In the genomic region with DNA sequence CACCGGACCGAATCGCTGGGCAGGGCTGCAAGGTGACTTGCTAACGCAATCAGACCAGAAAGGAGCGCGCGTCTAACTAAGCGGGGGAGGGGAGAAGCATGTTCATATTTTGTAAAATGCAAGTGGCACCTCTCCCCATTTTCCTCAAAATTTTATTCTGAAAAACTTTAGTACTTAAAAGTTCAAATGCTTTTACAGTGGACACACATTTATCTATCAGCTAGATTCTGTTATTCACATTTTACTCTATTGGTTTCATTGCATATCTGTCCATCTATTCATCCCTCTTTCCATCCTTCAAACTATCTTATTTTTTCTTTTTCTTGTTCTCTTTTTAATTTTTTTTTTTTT, we compare ENCODE assay signal across 10 cellular contexts. TPM values are rescaled to one million over a fixed set of nuclear protein-coding genes. Genes with fewer than 3 reads are reported as not detected.
DNase-seq lines count a peak whose midpoint lies in the region; ATAC-seq and TF ChIP-seq lines count a peak whose summit lies in the region.
"Had no signal": no experiment of that assay in that cellular context is flagged by ENCODE, and none has a peak within 500 bp of the region (broad histone marks: within the 10 kb centered on the region; RNA-seq: fewer than 3 reads in every experiment).

No MANE protein-coding gene starts in this region.

- H3K36me3 ChIP-seq in CD8-positive, alpha-beta memory T cell (ENCODE audit: insufficient read depth, low read length), result no peaks in the 10 kb centered on the region
- H3K36me3 ChIP-seq in OCI-LY3 (replicated peaks; ENCODE audit: low read depth, low read length) (no peaks in the 10 kb centered on the region), trophoblast cell (ENCODE audit: control insufficient read depth in 1 of 2, insufficient read depth in 2 of 2, low read length in 2 of 2) (no peaks in the 10 kb centered on the region)
- H3K36me3 ChIP-seq: thyroid gland had no signal

- no peaks in the 10 kb centered on the region for H3K9me3 Mint-ChIP-seq in CD8-positive, alpha-beta memory T cell
- no peaks in the 10 kb centered on the region for H3K9me3 Mint-ChIP-seq in effector memory CD8-positive, alpha-beta T cell

- no peak overlapping the region for H3K27ac ChIP-seq in CD8-positive, alpha-beta memory T cell (ENCODE audit: low read depth, low read length)
- H3K27ac ChIP-seq in OCI-LY3 (ENCODE audit: low read length) (no peak overlapping the region), trophoblast cell (ENCODE audit: low read depth, low read length) (no peak overlapping the region)
- H3K27ac ChIP-seq: thyroid gland had no signal

- H3K36me3 Mint-ChIP-seq in CD8-positive, alpha-beta memory T cell, result no peaks in the 10 kb centered on the region
- H3K36me3 Mint-ChIP-seq in effector memory CD8-positive, alpha-beta T cell (ENCODE audit: insufficient read depth), result no peaks in the 10 kb centered on the region

- peak overlapping the region in 5 of 7 donors; percentile 50 to 76 (median 66) for H3K4me3 Mint-ChIP-seq in CD8-positive, alpha-beta memory T cell
- H3K4me3 Mint-ChIP-seq in effector memory CD8-positive, alpha-beta T cell, result peak overlapping the region; percentile 51 to 54

- peaks cover 4% of the 10 kb centered on the region for H3K4me1 ChIP-seq in CD8-positive, alpha-beta memory T cell (ENCODE audit: insufficient read depth, low read length)
- H3K4me1 ChIP-seq in OCI-LY3 (ENCODE audit: low read length) (peaks cover 15% of the 10 kb centered on the region), trophoblast cell (ENCODE audit: control insufficient read depth in 1 of 2, insufficient read depth in 2 of 2, low read length in 2 of 2) (peaks cover 0 to 4% of the 10 kb centered on the region in 2 experiments)

- no peak overlapping the region for H4K12ac ChIP-seq in trophoblast cell (ENCODE audit: low read depth, low read length)

- H2BK120ac ChIP-seq in trophoblast cell (ENCODE audit: insufficient read depth, low read length, poor library complexity), result no peak overlapping the region

- DNase-seq in CD8-positive, alpha-beta memory T cell, result no peak
- DNase-seq in effector memory CD8-positive, alpha-beta T cell, result no peak
- DNase-seq in trophoblast cell, result no peak
- no peak for DNase-seq in amygdala (lab: John Stamatoyannopoulos, UW)
- DNase-seq in GF-D8 (lab: John Stamatoyannopoulos, UW), result no peak
- no peak for DNase-seq in HUDEP-2 (lab: John Stamatoyannopoulos, UW; ENCODE audit: unreplicated experiment in 76 of 76)

- no peaks in the 10 kb centered on the region for H4K20me1 ChIP-seq in OCI-LY3 (ENCODE audit: insufficient read depth, low read length)

- no peak overlapping the region for H2AK5ac ChIP-seq in trophoblast cell (ENCODE audit: low read length)

- H3K79me1 ChIP-seq in trophoblast cell (ENCODE audit: low read length), result no peaks in the 10 kb centered on the region

- TF ChIP-seq CTCF in OCI-LY3 (IDR thresholded peaks at IDR 0.05; ENCODE audit: low read depth, low read length), result no peak

- H3K4ac ChIP-seq in trophoblast cell (ENCODE audit: low read depth, low read length), result no peak overlapping the region

- peaks cover 5 to 14% of the 10 kb centered on the region in 2 donors for H3K27me3 Mint-ChIP-seq in CD8-positive, alpha-beta memory T cell
- peaks cover 12 to 25% of the 10 kb centered on the region in 2 donors for H3K27me3 Mint-ChIP-seq in effector memory CD8-positive, alpha-beta T cell

- no CpG with 5 or more reads among the region's 8 CpGs for WGBS in trophoblast cell (ENCODE audit: extremely low coverage, insufficient coverage, insufficient read length)

- no peak overlapping the region for H3K18ac ChIP-seq in trophoblast cell (ENCODE audit: low read length)

- H3K9ac ChIP-seq in OCI-LY3 (ENCODE audit: low read length) (no peak overlapping the region), trophoblast cell (ENCODE audit: low read length) (no peak overlapping the region)

- H3K4me2 ChIP-seq in OCI-LY3 (ENCODE audit: low read length), result peak overlapping the region; percentile 90
- peak overlapping the region; percentile 57 for H3K4me2 ChIP-seq in trophoblast cell (ENCODE audit: low read length)

- no peaks in the 10 kb centered on the region for H3K9me3 ChIP-seq in CD8-positive, alpha-beta memory T cell (ENCODE audit: low read length)
- no peaks in the 10 kb centered on the region for H3K9me3 ChIP-seq in OCI-LY3 (ENCODE audit: insufficient read depth, low read length)
- H3K9me3 ChIP-seq in trophoblast cell (ENCODE audit: insufficient read depth, low read depth, low read length), result peaks cover 2% of the 10 kb centered on the region
- H3K9me3 ChIP-seq: thyroid gland had no signal

- H3K27ac Mint-ChIP-seq in CD8-positive, alpha-beta memory T cell, result no peak overlapping the region
- H3K27ac Mint-ChIP-seq in effector memory CD8-positive, alpha-beta T cell, result no peak overlapping the region
- H3K27ac Mint-ChIP-seq: naive B cell had no signal

- no peak overlapping the region for H3K23ac ChIP-seq in trophoblast cell (ENCODE audit: low read length)

- H3K79me2 ChIP-seq in OCI-LY3 (ENCODE audit: low read length) (no peaks in the 10 kb centered on the region), trophoblast cell (ENCODE audit: control insufficient read depth, insufficient read depth, low read length, poor library complexity) (no peaks in the 10 kb centered on the region)

- H3K27me3 ChIP-seq in CD8-positive, alpha-beta memory T cell (ENCODE audit: insufficient read depth, low read length, poor library complexity, severe bottlenecking), result no peaks in the 10 kb centered on the region
- H3K27me3 ChIP-seq in OCI-LY3 (ENCODE audit: low read depth, low read length) (peaks cover 17% of the 10 kb centered on the region), trophoblast cell (ENCODE audit: insufficient read depth, low read length) (no peaks in the 10 kb centered on the region)
- H3K27me3 ChIP-seq: thyroid gland had no signal

- POLR2A ChIA-PET in CD8-positive, alpha-beta memory T cell (lab: Charles Lee), result interaction anchor here (0.6 kb wide), 1 partner anchor 104 kb away, joined by 5 read pairs; no protein-coding TSS in a partner anchor

- no peak overlapping the region for H4K8ac ChIP-seq in trophoblast cell (ENCODE audit: low read depth, low read length)

- no peak for ATAC-seq in effector memory CD8-positive, alpha-beta T cell (replicated peaks)
- no peak for ATAC-seq in HG03469 (IDR thresholded peaks at IDR 0.05; ENCODE audit: unreplicated experiment)

- peaks cover 0 to 5% (median 5%) of the 10 kb centered on the region in 3 donors for H3K4me1 Mint-ChIP-seq in CD8-positive, alpha-beta memory T cell
- H3K4me1 Mint-ChIP-seq in effector memory CD8-positive, alpha-beta T cell (ENCODE audit: low read depth in 2 of 2), result peaks cover 0 to 2% of the 10 kb centered on the region in 2 donors

- H2AFZ ChIP-seq in OCI-LY3 (ENCODE audit: low read depth, low read length), result no peak overlapping the region
- no peak overlapping the region for H2AFZ ChIP-seq in trophoblast cell (ENCODE audit: insufficient read depth, low read length, poor library complexity)

- no peak overlapping the region for H3K14ac ChIP-seq in trophoblast cell (ENCODE audit: low read length)

- H4K91ac ChIP-seq in trophoblast cell (ENCODE audit: low read depth, low read length), result no peak overlapping the region

- H2BK5ac ChIP-seq in trophoblast cell (ENCODE audit: low read depth, low read length, poor library complexity), result no peak overlapping the region

- H2BK12ac ChIP-seq in trophoblast cell (ENCODE audit: low read length), result no peak overlapping the region

- CTCF ChIA-PET in CD8-positive, alpha-beta memory T cell (lab: Charles Lee), result interaction anchor here (0.7 to 3.2 kb wide), 31 partner anchors 9 to 544 kb away, joined by 3 to 39 read pairs (median 4); no protein-coding TSS in a partner anchor

- no peak overlapping the region for H3K4me3 ChIP-seq in CD8-positive, alpha-beta memory T cell (ENCODE audit: low read length)
- H3K4me3 ChIP-seq in OCI-LY3 (ENCODE audit: low read length) (peak overlapping the region; percentile 76), trophoblast cell (ENCODE audit: low read depth, low read length) (no peak overlapping the region)
- H3K4me3 ChIP-seq: thyroid gland had no signal

RNA-seq across cellular contexts. Expression of a gene that starts 46.1 kb away (rescaled TPM):
- total RNA-seq in CD8-positive, alpha-beta memory T cell, result 1 to 10 TPM; 5.1 to 5.4 TPM
- polyA plus RNA-seq in CD8-positive, alpha-beta memory T cell, result 0.75 TPM
- 3.9 and 4.1 TPM in 2 replicates for polyA plus RNA-seq in trophoblast cell (2013)
